In genomic region chr1:187928717-187929116, GRCh38 we compare ENCODE assay signal across 22 cellular contexts.
"Had no signal": no experiment of that assay in that cellular context is flagged by ENCODE, and none has a peak within 500 bp of the region (broad histone marks: within the 10 kb centered on the region; RNA-seq: fewer than 3 reads in every experiment).

No MANE protein-coding gene starts in this region.

- DNase-seq: activated CD4-positive, alpha-beta memory T cell treated with anti-CD3 and anti-CD28 coated beads for 36 hours; activated CD4-positive, alpha-beta T cell treated with anti-CD3 and anti-CD28 coated beads for 48 hours; activated CD4-positive, CD25-positive, alpha-beta regulatory T cell; activated effector memory CD4-positive, alpha-beta T cell treated with Interleukin-2 at 50 U/mL for 16 hours; activated naive CD4-positive, alpha-beta T cell treated with anti-CD3 and anti-CD28 coated beads for 36 hours; activated naive CD8-positive, alpha-beta T cell treated with anti-CD3 and anti-CD28 coated beads, Interleukin-2, amount 10 ng/mL, durations not matched to agents 7 days and 5 days; activated T-cell treated with anti-CD3 and anti-CD28 coated beads, Interleukin-2, amount 50 U/mL, for 48 hours; colonic mucosa; kidney; left ventricle myocardium inferior; naive thymus-derived CD8-positive, alpha-beta T cell; ovary; psoas muscle; stimulated activated CD4-positive, alpha-beta T cell treated with anti-CD3 and anti-CD28 coated beads, Interleukin-12 subunit alpha, Interleukin-12 subunit beta, amount 100 ng/mL, for 4 hours; T1000; thyroid gland had no signal

- H3K4me3 ChIP-seq: colonic mucosa, left ventricle myocardium inferior, ovary, psoas muscle, right atrium auricular region, thyroid gland had no signal

- H3K27me3 ChIP-seq: colonic mucosa, foreskin keratinocyte, neutrophil, ovary, right atrium auricular region, thyroid gland had no signal

- H3K27ac ChIP-seq: colonic mucosa, foreskin keratinocyte, left ventricle myocardium inferior, neutrophil, ovary, psoas muscle, right atrium auricular region, thyroid gland had no signal

- ATAC-seq: foreskin keratinocyte; naive thymus-derived CD8-positive, alpha-beta T cell; psoas muscle had no signal

- H3K36me3 ChIP-seq: colonic mucosa, left ventricle myocardium inferior, neutrophil, ovary, right atrium auricular region, thyroid gland had no signal

- H3K4me1 Mint-ChIP-seq: activated naive CD8-positive, alpha-beta T cell treated with anti-CD3 and anti-CD28 coated beads, Interleukin-2, amount 10 ng/mL, durations not matched to agents 7 days and 5 days; naive thymus-derived CD8-positive, alpha-beta T cell had no signal

- H3K27ac Mint-ChIP-seq: activated CD4-positive, alpha-beta memory T cell treated with anti-CD3 and anti-CD28 coated beads for 36 hours; activated naive CD4-positive, alpha-beta T cell treated with anti-CD3 and anti-CD28 coated beads for 36 hours; activated naive CD8-positive, alpha-beta T cell treated with anti-CD3 and anti-CD28 coated beads, Interleukin-2, amount 10 ng/mL, durations not matched to agents 7 days and 5 days; mesothelial cell of epicardium; naive thymus-derived CD8-positive, alpha-beta T cell; stimulated activated naive CD8-positive, alpha-beta T cell treated with anti-CD3 and anti-CD28 coated beads, Interleukin-15, Interleukin-2, amounts not matched to agents 100 ng/mL and 50 ng/mL, for 24 hours; T-helper 1 cell treated with Interleukin-12 subunit alpha and Interleukin-12 subunit beta and Interleukin-4 antibody, amounts not matched to agents 30 μg/mL and 1 μg/mL, for 36 hours had no signal

- H3K9me3 Mint-ChIP-seq: activated CD4-positive, alpha-beta memory T cell treated with anti-CD3 and anti-CD28 coated beads for 36 hours; activated naive CD4-positive, alpha-beta T cell treated with anti-CD3 and anti-CD28 coated beads for 36 hours; mesothelial cell of epicardium; stimulated activated naive CD8-positive, alpha-beta T cell treated with anti-CD3 and anti-CD28 coated beads, Interleukin-15, Interleukin-2, amounts not matched to agents 100 ng/mL and 50 ng/mL, for 24 hours; T-helper 1 cell treated with Interleukin-12 subunit alpha and Interleukin-12 subunit beta and Interleukin-4 antibody, amounts not matched to agents 30 μg/mL and 1 μg/mL, for 36 hours had no signal

- H3K27me3 Mint-ChIP-seq: activated CD4-positive, alpha-beta memory T cell treated with anti-CD3 and anti-CD28 coated beads for 36 hours; activated naive CD8-positive, alpha-beta T cell treated with anti-CD3 and anti-CD28 coated beads, Interleukin-2, amount 10 ng/mL, durations not matched to agents 7 days and 5 days; naive thymus-derived CD8-positive, alpha-beta T cell; stimulated activated naive CD8-positive, alpha-beta T cell treated with anti-CD3 and anti-CD28 coated beads, Interleukin-15, Interleukin-2, amounts not matched to agents 100 ng/mL and 50 ng/mL, for 24 hours had no signal

- H3K4me3 Mint-ChIP-seq: activated CD4-positive, alpha-beta memory T cell treated with anti-CD3 and anti-CD28 coated beads for 36 hours; activated naive CD4-positive, alpha-beta T cell treated with anti-CD3 and anti-CD28 coated beads for 36 hours; activated naive CD8-positive, alpha-beta T cell treated with anti-CD3 and anti-CD28 coated beads, Interleukin-2, amount 10 ng/mL, durations not matched to agents 7 days and 5 days; mesothelial cell of epicardium; naive thymus-derived CD8-positive, alpha-beta T cell; stimulated activated naive CD8-positive, alpha-beta T cell treated with anti-CD3 and anti-CD28 coated beads, Interleukin-15, Interleukin-2, amounts not matched to agents 100 ng/mL and 50 ng/mL, for 24 hours; T-helper 1 cell treated with Interleukin-12 subunit alpha and Interleukin-12 subunit beta and Interleukin-4 antibody, amounts not matched to agents 30 μg/mL and 1 μg/mL, for 36 hours had no signal

- H3K36me3 Mint-ChIP-seq: activated CD4-positive, alpha-beta memory T cell treated with anti-CD3 and anti-CD28 coated beads for 36 hours; activated naive CD8-positive, alpha-beta T cell treated with anti-CD3 and anti-CD28 coated beads, Interleukin-2, amount 10 ng/mL, durations not matched to agents 7 days and 5 days; mesothelial cell of epicardium; naive thymus-derived CD8-positive, alpha-beta T cell had no signal

- H3K9me3 ChIP-seq: colonic mucosa, left ventricle myocardium inferior, neutrophil, ovary, psoas muscle, right atrium auricular region, thyroid gland had no signal

- H3K4me1 ChIP-seq: colonic mucosa, foreskin keratinocyte, left ventricle myocardium inferior, psoas muscle, right atrium auricular region, thyroid gland had no signal
